Comparison of ENCODE assay signal across 28 cellular contexts in the genomic region with DNA sequence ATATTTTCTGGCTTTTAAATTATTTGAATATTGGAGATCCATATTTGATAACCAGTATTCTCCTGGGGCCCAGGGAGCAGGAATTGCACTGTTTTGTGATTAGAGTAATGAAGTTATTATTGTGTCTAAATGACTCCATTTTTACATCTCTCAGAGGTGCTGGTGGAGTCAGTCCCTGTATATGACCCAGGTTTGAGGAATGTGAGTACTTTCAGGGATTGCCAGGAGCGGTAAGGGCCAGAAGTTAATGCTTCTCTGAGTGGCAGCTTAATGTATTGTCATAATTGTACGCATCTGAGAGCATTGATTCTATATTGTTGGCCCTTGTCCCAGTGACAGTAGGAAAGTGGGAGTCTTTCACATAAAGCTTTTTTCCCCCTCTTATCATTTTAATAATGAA.
"Had no signal": no experiment of that assay in that cellular context is flagged by ENCODE, and none has a peak within 500 bp of the region (broad histone marks: within the 10 kb centered on the region; RNA-seq: fewer than 3 reads in every experiment).

No MANE protein-coding gene starts in this region.

- ATAC-seq: activated CD8-positive, alpha-beta T cell treated with anti-CD3 and anti-CD28 coated beads for 36 hours; activated naive CD8-positive, alpha-beta T cell treated with anti-CD3 and anti-CD28 coated beads, Interleukin-2, amount 50 U/mL, for 24 hours; activated T-cell treated with anti-CD3 and anti-CD28 coated beads, Interleukin-2, amount 50 U/mL, for 4 hours; gastroesophageal sphincter; heart right ventricle; WTC11 had no signal

- H3K27ac ChIP-seq: adrenal gland, breast epithelium, cardiac muscle cell, colonic mucosa, epithelial cell of prostate, esophagus squamous epithelium, gastroesophageal sphincter, heart right ventricle, VCaP had no signal

- H3K4me3 ChIP-seq: adrenal gland, breast epithelium, cardiac muscle cell, colonic mucosa, esophagus squamous epithelium, gastroesophageal sphincter, heart right ventricle had no signal

- DNase-seq: activated CD4-positive, alpha-beta T cell treated with anti-CD3 and anti-CD28 coated beads for 1 hour; activated CD4-positive, alpha-beta T cell treated with anti-CD3 and anti-CD28 coated beads for 4 hours; activated CD4-positive, alpha-beta T cell treated with anti-CD3 and anti-CD28 coated beads, Interleukin-2, amount 10 ng/mL, durations not matched to agents 7 days and 5 days; activated CD4-positive, alpha-beta T cell treated with anti-CD3 and anti-CD28 coated beads, Interleukin-2, amount 50 U/mL, for 4 hours; activated CD8-positive, alpha-beta memory T cell treated with anti-CD3 and anti-CD28 coated beads for 24 hours; activated CD8-positive, alpha-beta T cell treated with anti-CD3 and anti-CD28 coated beads for 36 hours; activated effector memory CD4-positive, alpha-beta T cell treated with anti-CD3 and anti-CD28 coated beads, Interleukin-2, amount 50 U/mL, for 16 hours; activated naive CD4-positive, alpha-beta T cell treated with anti-CD3 and anti-CD28 coated beads for 36 hours; activated naive CD8-positive, alpha-beta T cell treated with anti-CD3 and anti-CD28 coated beads for 36 hours; activated naive CD8-positive, alpha-beta T cell treated with anti-CD3 and anti-CD28 coated beads, Interleukin-2, amount 50 U/mL, for 24 hours; activated T-cell treated with anti-CD3 and anti-CD28 coated beads, Interleukin-2, amount 50 U/mL, for 4 hours; adrenal gland; amygdala; aorta; central memory CD4-positive, alpha-beta T cell; cerebellar nuclear complex; colonic mucosa; effector CD8-positive, alpha-beta T cell; esophagus squamous epithelium; foreskin melanocyte; heart right ventricle; T-helper 2 cell had no signal

- H3K36me3 ChIP-seq: adrenal gland, breast epithelium, cardiac muscle cell, colonic mucosa, esophagus squamous epithelium, gastroesophageal sphincter, heart right ventricle had no signal

- H3K9me3 ChIP-seq: adrenal gland, breast epithelium, colonic mucosa, esophagus squamous epithelium, gastroesophageal sphincter, heart right ventricle had no signal

- H3K4me1 ChIP-seq: adrenal gland, breast epithelium, colonic mucosa, esophagus squamous epithelium, gastroesophageal sphincter had no signal

- H3K27me3 ChIP-seq: adrenal gland, breast epithelium, cardiac muscle cell, colonic mucosa, esophagus squamous epithelium, gastroesophageal sphincter, heart right ventricle had no signal
